ENCODE assay signal across 29 cellular contexts in the genomic region with DNA sequence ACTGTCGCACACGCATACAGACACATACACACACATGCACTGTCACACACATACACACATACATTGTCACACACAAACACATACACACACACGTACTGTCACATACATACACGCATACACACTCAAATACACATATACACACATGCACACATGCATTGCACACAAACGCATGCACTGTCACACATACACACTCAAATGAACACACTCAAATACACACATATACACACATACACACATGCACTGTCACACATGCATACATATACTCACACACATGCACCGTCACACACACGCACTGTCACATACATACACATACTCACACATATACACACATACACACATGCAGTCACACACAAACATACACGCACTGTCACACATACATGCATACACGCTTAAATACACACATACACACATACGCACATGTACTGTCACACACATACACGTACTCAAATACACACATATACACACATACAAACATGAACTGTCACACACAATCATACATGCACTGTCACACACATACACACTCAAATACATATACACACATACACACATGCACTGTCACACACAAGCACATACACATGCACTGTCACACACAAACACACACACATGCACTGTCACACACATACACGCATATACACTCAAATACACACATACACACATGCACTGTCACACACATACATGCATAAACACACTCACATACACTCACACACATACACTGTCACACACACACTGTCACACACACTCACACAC.
"Had no signal": no experiment of that assay in that cellular context is flagged by ENCODE, and none has a peak within 500 bp of the region (broad histone marks: within the 10 kb centered on the region; RNA-seq: fewer than 3 reads in every experiment).

No MANE protein-coding gene starts in this region.

- H3K4me1 ChIP-seq: SJCRH30 had no signal

- DNase-seq: activated B cell treated with CpG ODN at 0.5 μM for 24 hours; activated CD4-positive, alpha-beta memory T cell treated with anti-CD3 and anti-CD28 coated beads, Interleukin-2, amount 10 ng/mL, durations not matched to agents 7 days and 5 days; activated CD4-positive, alpha-beta T cell treated with anti-CD3 and anti-CD28 coated beads for 4 hours; activated CD4-positive, CD25-positive, alpha-beta regulatory T cell treated with anti-CD3 and anti-CD28 coated beads, Interleukin-2, amount 50 U/mL, for 72 hours; activated CD8-positive, alpha-beta memory T cell treated with anti-CD3 and anti-CD28 coated beads for 24 hours; activated CD8-positive, alpha-beta memory T cell treated with anti-CD3 and anti-CD28 coated beads, Interleukin-2, amount 10 ng/mL, durations not matched to agents 7 days and 5 days; activated CD8-positive, alpha-beta memory T cell treated with anti-CD3 and anti-CD28 coated beads, Interleukin-2, amount 50 U/mL, for 48 hours; activated effector memory CD4-positive, alpha-beta T cell treated with Interleukin-2 at 50 U/mL for 16 hours; activated naive CD4-positive, alpha-beta T cell treated with anti-CD3 and anti-CD28 coated beads, Interleukin-2, amount 10 ng/mL, durations not matched to agents 7 days and 5 days; activated T-cell treated with anti-CD3 and anti-CD28 coated beads, Interleukin-2, amount 50 U/mL, for 48 hours; amniotic stem cell; aorta; brain microvascular endothelial cell; NCI-H1105; NCI-H1417 treated with DMSO at 0.1 percent for 48 hours; NCI-H187 treated with DMSO at 0.1 percent for 48 hours; NCI-H2081; NCI-H345; NCI-H524 treated with DMSO at 0.1 percent for 48 hours; SHP77; SJCRH30 had no signal

- FAIRE-seq: TTC549 had no signal

- H3K4me3 ChIP-seq: cardiac muscle cell, SJCRH30, SK-N-MC had no signal

- H3K4me1 Mint-ChIP-seq: activated B cell treated with CpG ODN at 0.5 μM for 24 hours; activated CD4-positive, alpha-beta memory T cell treated with anti-CD3 and anti-CD28 coated beads, Interleukin-2, amount 10 ng/mL, durations not matched to agents 7 days and 5 days; activated CD8-positive, alpha-beta memory T cell treated with anti-CD3 and anti-CD28 coated beads, Interleukin-2, amount 10 ng/mL, durations not matched to agents 7 days and 5 days; activated naive CD4-positive, alpha-beta T cell treated with anti-CD3 and anti-CD28 coated beads, Interleukin-2, amount 10 ng/mL, durations not matched to agents 7 days and 5 days; central memory CD8-positive, alpha-beta T cell had no signal

- H3K36me3 Mint-ChIP-seq: activated CD8-positive, alpha-beta memory T cell treated with anti-CD3 and anti-CD28 coated beads, Interleukin-2, amount 10 ng/mL, durations not matched to agents 7 days and 5 days; activated naive CD4-positive, alpha-beta T cell treated with anti-CD3 and anti-CD28 coated beads, Interleukin-2, amount 10 ng/mL, durations not matched to agents 7 days and 5 days; activated naive CD8-positive, alpha-beta T cell had no signal

- H3K27me3 ChIP-seq: brain microvascular endothelial cell, cardiac muscle cell, SJCRH30 had no signal

- H3K27ac Mint-ChIP-seq: activated B cell treated with CpG ODN at 0.5 μM for 24 hours; activated CD4-positive, alpha-beta memory T cell treated with anti-CD3 and anti-CD28 coated beads, Interleukin-2, amount 10 ng/mL, durations not matched to agents 7 days and 5 days; activated CD8-positive, alpha-beta memory T cell treated with anti-CD3 and anti-CD28 coated beads, Interleukin-2, amount 10 ng/mL, durations not matched to agents 7 days and 5 days; activated naive CD4-positive, alpha-beta T cell treated with anti-CD3 and anti-CD28 coated beads, Interleukin-2, amount 10 ng/mL, durations not matched to agents 7 days and 5 days; activated naive CD8-positive, alpha-beta T cell; T-helper 1 cell treated with Interleukin-12 subunit alpha and Interleukin-12 subunit beta and Interleukin-4 antibody, amounts not matched to agents 30 μg/mL and 1 μg/mL, for 36 hours; T-helper 2 cell treated with Interferon-gamma antibody and Interleukin-4, amounts not matched to agents 5 μg/mL and 100 μg/mL, for 36 hours had no signal

- H3K9me3 Mint-ChIP-seq: activated B cell treated with CpG ODN at 0.5 μM for 24 hours; central memory CD8-positive, alpha-beta T cell had no signal

- H3K9me3 ChIP-seq: SJCRH30 had no signal

- H3K27ac ChIP-seq: brain microvascular endothelial cell, cardiac muscle cell, SJCRH30, SK-N-MC had no signal

- H3K4me3 Mint-ChIP-seq: activated B cell treated with CpG ODN at 0.5 μM for 24 hours; activated CD4-positive, alpha-beta memory T cell treated with anti-CD3 and anti-CD28 coated beads, Interleukin-2, amount 10 ng/mL, durations not matched to agents 7 days and 5 days; activated CD8-positive, alpha-beta memory T cell treated with anti-CD3 and anti-CD28 coated beads, Interleukin-2, amount 10 ng/mL, durations not matched to agents 7 days and 5 days; activated naive CD4-positive, alpha-beta T cell treated with anti-CD3 and anti-CD28 coated beads, Interleukin-2, amount 10 ng/mL, durations not matched to agents 7 days and 5 days; activated naive CD8-positive, alpha-beta T cell; central memory CD8-positive, alpha-beta T cell; T-helper 1 cell treated with Interleukin-12 subunit alpha and Interleukin-12 subunit beta and Interleukin-4 antibody, amounts not matched to agents 30 μg/mL and 1 μg/mL, for 36 hours; T-helper 2 cell treated with Interferon-gamma antibody and Interleukin-4, amounts not matched to agents 5 μg/mL and 100 μg/mL, for 36 hours had no signal

- H3K27me3 Mint-ChIP-seq: activated B cell treated with CpG ODN at 0.5 μM for 24 hours; activated CD4-positive, alpha-beta memory T cell treated with anti-CD3 and anti-CD28 coated beads, Interleukin-2, amount 10 ng/mL, durations not matched to agents 7 days and 5 days; activated CD8-positive, alpha-beta memory T cell treated with anti-CD3 and anti-CD28 coated beads, Interleukin-2, amount 10 ng/mL, durations not matched to agents 7 days and 5 days; activated naive CD4-positive, alpha-beta T cell treated with anti-CD3 and anti-CD28 coated beads, Interleukin-2, amount 10 ng/mL, durations not matched to agents 7 days and 5 days; activated naive CD8-positive, alpha-beta T cell; central memory CD8-positive, alpha-beta T cell had no signal

- ATAC-seq: activated CD8-positive, alpha-beta memory T cell treated with anti-CD3 and anti-CD28 coated beads, Interleukin-2, amount 10 ng/mL, durations not matched to agents 7 days and 5 days; Panc1 had no signal

- H3K36me3 ChIP-seq: brain microvascular endothelial cell, cardiac muscle cell, SJCRH30 had no signal
